Comparison of ENCODE assay signal across 20 cellular contexts in the genomic region with DNA sequence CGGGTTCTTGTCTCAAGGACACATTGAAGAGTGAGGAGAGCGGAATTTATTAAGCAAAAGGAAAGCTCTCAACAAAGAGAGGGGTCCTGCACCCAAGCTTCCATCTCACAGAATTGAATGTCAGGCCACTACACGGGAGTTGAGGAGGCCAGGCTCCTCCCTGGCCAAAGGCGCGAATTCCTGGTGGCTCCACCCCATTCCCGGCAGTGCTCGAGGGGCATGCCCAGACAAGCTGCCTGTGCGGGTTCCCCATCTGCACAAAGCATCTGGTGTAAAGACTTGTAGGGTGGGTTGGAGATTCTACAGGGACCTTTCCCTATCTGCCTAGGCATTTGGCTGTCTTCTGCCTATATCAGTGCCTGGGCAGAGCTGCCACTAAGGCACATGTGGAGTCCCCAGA.
"Had no signal": no experiment of that assay in that cellular context is flagged by ENCODE, and none has a peak within 500 bp of the region (broad histone marks: within the 10 kb centered on the region; RNA-seq: fewer than 3 reads in every experiment).

No MANE protein-coding gene starts in this region.

- DNase-seq: activated CD4-positive, alpha-beta T cell treated with anti-CD3 and anti-CD28 coated beads, Interleukin-2, amount 50 U/mL, for 48 hours; activated CD8-positive, alpha-beta memory T cell treated with anti-CD3 and anti-CD28 coated beads, Interleukin-2, amount 10 ng/mL, durations not matched to agents 7 days and 5 days; activated naive CD4-positive, alpha-beta T cell treated with anti-CD3 and anti-CD28 coated beads for 36 hours; activated naive CD8-positive, alpha-beta T cell treated with anti-CD3 and anti-CD28 coated beads, Interleukin-2, amount 50 U/mL, for 24 hours; activated T-cell treated with anti-CD3 and anti-CD28 coated beads, Interleukin-2, amount 50 U/mL, for 1 hour; aorta; cerebellar nuclear complex; effector memory CD4-positive, alpha-beta T cell; left ventricle myocardium superior; mucosa of descending colon; naive thymus-derived CD4-positive, alpha-beta T cell; stimulated activated CD4-positive, alpha-beta T cell treated with anti-CD3 and anti-CD28 coated beads, Interleukin-2, amount 100 ng/mL, for 48 hours; stimulated activated naive CD4-positive, alpha-beta T cell; T-helper 9 cell had no signal

- H3K27ac ChIP-seq: epithelial cell of prostate, gastroesophageal sphincter, hepatocyte, parathyroid adenoma, tibial nerve, vagina had no signal

- H3K4me1 ChIP-seq: gastroesophageal sphincter, parathyroid adenoma, tibial nerve, vagina had no signal

- H3K4me3 ChIP-seq: gastroesophageal sphincter, hepatocyte, mucosa of descending colon, tibial nerve, vagina had no signal

- H3K27me3 ChIP-seq: gastroesophageal sphincter, hepatocyte, tibial nerve, vagina had no signal

- ATAC-seq: activated CD8-positive, alpha-beta memory T cell treated with anti-CD3 and anti-CD28 coated beads, Interleukin-2, amount 10 ng/mL, durations not matched to agents 7 days and 5 days; activated naive CD8-positive, alpha-beta T cell treated with anti-CD3 and anti-CD28 coated beads, Interleukin-2, amount 50 U/mL, for 24 hours; gastroesophageal sphincter; left ventricle myocardium superior; mucosa of descending colon; naive thymus-derived CD4-positive, alpha-beta T cell had no signal

- H3K36me3 ChIP-seq: gastroesophageal sphincter, tibial nerve, vagina had no signal

- H3K9me3 ChIP-seq: vagina had no signal
